16 cellular contexts compared by ENCODE assay signal in the genomic region with DNA sequence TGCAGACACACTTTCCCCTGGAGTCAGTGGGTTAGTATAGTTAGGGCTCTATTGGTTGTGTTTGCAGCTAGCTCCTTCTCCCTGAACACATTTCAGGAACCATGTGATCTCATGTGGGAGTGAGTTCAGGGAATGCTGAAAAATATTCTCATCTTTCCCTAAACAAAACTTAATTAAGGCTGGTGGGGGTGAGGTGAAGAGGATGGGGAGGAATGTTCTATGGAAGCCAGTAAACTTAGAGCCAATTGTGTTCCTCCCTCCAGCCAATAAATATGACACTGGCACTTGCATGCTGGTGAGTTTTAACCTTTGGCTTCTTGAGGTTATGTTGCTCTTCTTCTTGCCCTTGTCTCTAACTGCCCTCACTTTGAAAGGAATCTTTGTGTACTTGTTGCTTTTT. TPM values are rescaled to one million over a fixed set of nuclear protein-coding genes. Genes with fewer than 3 reads are reported as not detected.
A peak's percentile ranks its signal among the peaks of the same experiment; 100 is the strongest.
DNase-seq lines count a peak whose midpoint lies in the region; ATAC-seq and TF ChIP-seq lines count a peak whose summit lies in the region.
"Had no signal": no experiment of that assay in that cellular context is flagged by ENCODE, and none has a peak within 500 bp of the region (broad histone marks: within the 10 kb centered on the region; RNA-seq: fewer than 3 reads in every experiment).

No MANE protein-coding gene starts in this region.

- peak overlapping the region; percentile 1; the same call in 1 of the 2 replicates for H3K4me2 ChIP-seq in BLaER1

- no peak overlapping the region for H3K9ac ChIP-seq in BLaER1

- no peak overlapping the region for H3K27ac ChIP-seq in BLaER1
- peak overlapping the region; percentile 80 for H3K27ac ChIP-seq in VCaP

- no peaks in the 10 kb centered on the region for H3K27me3 ChIP-seq in BLaER1

- peaks cover 97% of the 10 kb centered on the region for H3K4me1 ChIP-seq in BLaER1

- peaks cover 66% of the 10 kb centered on the region for H3K36me3 ChIP-seq in BLaER1

- no peak overlapping the region for H3K4me3 Mint-ChIP-seq in nephron progenitor cell
- peak overlapping the region in 1 of 10 donors; percentile 52 for H3K4me3 Mint-ChIP-seq in naive thymus-derived CD8-positive, alpha-beta T cell

- TF ChIP-seq CTCF in GM12865 (IDR thresholded peaks at IDR 0.05; ENCODE audit: insufficient read depth, low read depth, low read length, missing control alignments) (no peak), VCaP (conservative IDR thresholded peaks at IDR 0.05) (no peak), nephron progenitor cell (IDR thresholded peaks at IDR 0.05) (no peak)

- no peaks in the 10 kb centered on the region for H3K9me3 ChIP-seq in BLaER1

- ATAC-seq in HG03159 (IDR thresholded peaks at IDR 0.05; ENCODE audit: unreplicated experiment), result no peak
- no peak for ATAC-seq in naive thymus-derived CD8-positive, alpha-beta T cell
- ATAC-seq in GM18511 (IDR thresholded peaks at IDR 0.05; ENCODE audit: unreplicated experiment), result no peak

- H3K27me3 Mint-ChIP-seq in nephron progenitor cell (ENCODE audit: low read depth, poor library complexity), result peaks cover 3% of the 10 kb centered on the region
- H3K27me3 Mint-ChIP-seq in naive thymus-derived CD8-positive, alpha-beta T cell, result no peaks in the 10 kb centered on the region
- H3K27me3 Mint-ChIP-seq: CD4-positive, alpha-beta memory T cell had no signal

- H3K4me3 ChIP-seq in BLaER1 (no peak overlapping the region), GM12865 (ENCODE audit: low read depth, low read length) (peak overlapping the region; percentile 11)

- H3K36me3 Mint-ChIP-seq in nephron progenitor cell (ENCODE audit: low read depth), result peaks cover 19% of the 10 kb centered on the region
- peaks cover 0 to 16% (median 15%) of the 10 kb centered on the region in 3 donors for H3K36me3 Mint-ChIP-seq in naive thymus-derived CD8-positive, alpha-beta T cell

- POLR2A ChIA-PET in naive thymus-derived CD8-positive, alpha-beta T cell (lab: Charles Lee), result no interaction called here

- H3K9me3 Mint-ChIP-seq in nephron progenitor cell, result no peaks in the 10 kb centered on the region
- H3K9me3 Mint-ChIP-seq in naive thymus-derived CD8-positive, alpha-beta T cell, result no peaks in the 10 kb centered on the region
- H3K9me3 Mint-ChIP-seq: CD4-positive, alpha-beta memory T cell had no signal

- no peak for DNase-seq in GM12865 (ENCODE audit: low read depth)
- DNase-seq in nephron progenitor cell, result no peak
- DNase-seq in NCI-H1436 (lab: John Stamatoyannopoulos, UW), result no peak
- no peak for DNase-seq in naive thymus-derived CD8-positive, alpha-beta T cell
- DNase-seq: AML-193; CD4-positive, alpha-beta memory T cell; DMS79 treated with DMSO at 0.1 percent for 48 hours; GF-D8; Kasumi-1; NCI-H1105 treated with DMSO at 0.1 percent for 48 hours; NCI-H2029; NCI-H510A had no signal

- H3K27ac Mint-ChIP-seq in nephron progenitor cell, result peak overlapping the region; percentile 88
- no peak overlapping the region for H3K27ac Mint-ChIP-seq in naive thymus-derived CD8-positive, alpha-beta T cell

- peaks cover 55% of the 10 kb centered on the region for H4K20me1 ChIP-seq in BLaER1

- peaks cover 29% of the 10 kb centered on the region for H3K4me1 Mint-ChIP-seq in nephron progenitor cell
- peaks cover 47 to 96% (median 85%) of the 10 kb centered on the region in 4 donors for H3K4me1 Mint-ChIP-seq in naive thymus-derived CD8-positive, alpha-beta T cell

RNA-seq across cellular contexts. Expression of gene MGAT5, which starts 1.0 kb away (rescaled TPM):
- 10 to 100 TPM; 54.6 to 61.1 TPM for total RNA-seq in naive thymus-derived CD8-positive, alpha-beta T cell
- polyA plus RNA-seq in naive thymus-derived CD8-positive, alpha-beta T cell, result 1 to 10 TPM; 3.6 to 5.8 (median 5.6) TPM
